1 cellular context compared by ENCODE assay signal in genomic region chr2:71070294-71071025, GRCh38.
TF ChIP-seq lines count a peak whose summit lies in the region.

No MANE protein-coding gene starts in this region.

TF ChIP-seq in K562, 482 proteins besides CTCF, POLR2A, EP300 and RAD21:
- TF ChIP-seq PYGO2 (tag; IDR thresholded peaks at IDR 0.05) (no peak), ZNF384 (IDR thresholded peaks at IDR 0.05; ENCODE audit: low read depth, low read length) (no peak), TFE3 (CRISPR knock-in tag; IDR thresholded peaks at IDR 0.05) (no peak), CHD7 (IDR thresholded peaks at IDR 0.05; ENCODE audit: low read depth, low read length) (no peak), ZNF551 (CRISPR knock-in tag; IDR thresholded peaks at IDR 0.05) (no peak), ZNF780A (CRISPR knock-in tag; IDR thresholded peaks at IDR 0.05) (no peak), MXD1 (CRISPR knock-in tag; IDR thresholded peaks at IDR 0.05; ENCODE audit: borderline replicate concordance, poor library complexity, severe bottlenecking) (no peak), ZEB2 (IDR thresholded peaks at IDR 0.05) (no peak), ATF6 (CRISPR knock-in tag; IDR thresholded peaks at IDR 0.05) (no peak), ZNF584 (CRISPR knock-in tag; IDR thresholded peaks at IDR 0.05; ENCODE audit: low read depth) (no peak), TAF9B (IDR thresholded peaks at IDR 0.05; ENCODE audit: partially characterized antibody) (no peak), NFXL1 (CRISPR knock-in tag; IDR thresholded peaks at IDR 0.05) (no peak), GTF2E2 (tag; IDR thresholded peaks at IDR 0.05) (no peak), ZNF644 (tag; IDR thresholded peaks at IDR 0.05; ENCODE audit: low read depth) (no peak), GABPA (tag; conservative IDR thresholded peaks at IDR 0.05; ENCODE audit: low read depth) (no peak), ZNF311 (CRISPR knock-in tag; IDR thresholded peaks at IDR 0.05) (no peak), HDAC2 (IDR thresholded peaks at IDR 0.05) (no peak), POLR3G (IDR thresholded peaks at IDR 0.05; ENCODE audit: extremely low read depth, insufficient read length, insufficient replicate concordance) (no peak), ZNF77 (CRISPR knock-in tag; IDR thresholded peaks at IDR 0.05) (no peak), TCFL5 (CRISPR knock-in tag; conservative IDR thresholded peaks at IDR 0.05) (no peak)
TF ChIP-seq in K562: peak in this region for 0.
